ENCODE assay signal across 23 cellular contexts in the genomic region with DNA sequence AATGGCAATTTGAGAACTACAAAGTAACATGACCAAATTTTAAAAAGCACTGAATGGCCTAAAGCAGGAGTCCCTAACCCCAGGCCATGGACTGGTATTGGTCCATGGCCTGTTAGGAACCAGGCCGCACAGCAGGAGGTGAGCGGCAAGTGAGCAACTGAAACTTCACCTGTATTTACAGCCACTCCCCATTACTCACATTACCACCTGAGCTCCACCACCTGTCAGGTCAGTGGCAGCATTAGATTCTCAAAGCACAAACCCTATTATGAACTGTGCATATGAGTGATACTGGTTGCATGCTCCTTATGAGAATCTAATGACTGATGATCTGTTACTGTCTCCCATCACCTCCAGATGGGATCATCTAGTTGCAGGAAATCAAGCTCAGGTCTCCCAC. TPM values are rescaled to one million over a fixed set of nuclear protein-coding genes. Genes with fewer than 3 reads are reported as not detected.
DNase-seq lines count a peak whose midpoint lies in the region; ATAC-seq lines count a peak whose summit lies in the region.
"Had no signal": no experiment of that assay in that cellular context is flagged by ENCODE, and none has a peak within 500 bp of the region (broad histone marks: within the 10 kb centered on the region; RNA-seq: fewer than 3 reads in every experiment).

No MANE protein-coding gene starts in this region.

- H3K9ac ChIP-seq in Karpas-422 (ENCODE audit: low read length) = no peak overlapping the region
- H3K9ac ChIP-seq: SK-N-SH had no signal

- no peak overlapping the region for H3K27ac ChIP-seq in Karpas-422 (ENCODE audit: low read length)
- peak overlapping the region; percentile 36 for H3K27ac ChIP-seq in epithelial cell of prostate

- H3K9me2 ChIP-seq in Karpas-422 (replicated peaks; ENCODE audit: insufficient read depth, low read length) = no peaks in the 10 kb centered on the region
- H3K9me2 ChIP-seq: SK-N-SH had no signal

- H3K4me3 ChIP-seq in Karpas-422 (ENCODE audit: low read length) = no peak overlapping the region
- H3K4me3 ChIP-seq: GM12878, K562, MG63 had no signal

- H3K27me3 ChIP-seq in Karpas-422 (ENCODE audit: low read length) = no peaks in the 10 kb centered on the region
- H3K27me3 ChIP-seq: MG63 had no signal

- no peaks in the 10 kb centered on the region for H3K9me3 ChIP-seq in Karpas-422 (ENCODE audit: low read length)
- H3K9me3 ChIP-seq: MG63, SK-N-SH had no signal

- H4K20me1 ChIP-seq in Karpas-422 (ENCODE audit: insufficient read depth, low read depth, low read length) = no peaks in the 10 kb centered on the region

- DNase-seq in NCI-H748 (lab: John Stamatoyannopoulos, UW; ENCODE audit: unreplicated experiment) (peak; percentile 0), NCI-H748 treated with DMSO at 0.1 percent for 48 hours (lab: John Stamatoyannopoulos, UW) (no peak), Karpas-422 (peak; percentile 6), epithelial cell of prostate (ENCODE audit: low read depth, low spot score) (peak; percentile 6), ureter (ENCODE audit: low spot score) (no peak)
- DNase-seq: COR-L47, DMS79, EL, GDM1, MG63, NCI-H1105 treated with DMSO at 0.1 percent for 48 hours, NCI-H146, NCI-H1930, NCI-H226, NCI-H510A, NCI-H774, SK-N-SH, SW 1271 had no signal

- H3K79me2 ChIP-seq in Karpas-422 (ENCODE audit: low read length) = peaks cover 55% of the 10 kb centered on the region

- ATAC-seq in HG03108 (IDR thresholded peaks at IDR 0.05; ENCODE audit: unreplicated experiment) (no peak), HG03432 (IDR thresholded peaks at IDR 0.05; ENCODE audit: unreplicated experiment) (no peak)
- ATAC-seq: GM12878, HCT116, K562 had no signal

- H3K36me3 ChIP-seq in Karpas-422 (ENCODE audit: insufficient read depth, low read length) = no peaks in the 10 kb centered on the region
- H3K36me3 ChIP-seq: MG63 had no signal

- no peak overlapping the region for H2AFZ ChIP-seq in Karpas-422 (ENCODE audit: low read length)

- no peak overlapping the region for H3K4me2 ChIP-seq in Karpas-422 (ENCODE audit: low read depth, low read length, poor library complexity, severe bottlenecking)
- H3K4me2 ChIP-seq: SK-N-SH had no signal

- H3K4me1 ChIP-seq in Karpas-422 (ENCODE audit: low read length) = no peaks in the 10 kb centered on the region; the same call in 1 of the 2 replicates

RNA-seq across cellular contexts. Expression of a gene that starts 48.8 kb away (rescaled TPM):
- 15.3 and 31.6 TPM in 2 replicates for total RNA-seq in Karpas-422 (2014; rRNA removed; shearing (Covaris generic); ENCODE audit: low replicate concordance)
- total RNA-seq in ureter = 39.0 TPM

Comparison
In these comparisons a context has a peak if more than half of its experiments do, and no peak if none do; other contexts are left out.
1. DNase-seq: peak in NCI-H748 (single experiment), Karpas-422 (single experiment) and epithelial cell of prostate (single experiment); none in NCI-H748 treated with DMSO at 0.1 percent for 48 hours (single experiment) and ureter (single experiment).